In the genomic region with DNA sequence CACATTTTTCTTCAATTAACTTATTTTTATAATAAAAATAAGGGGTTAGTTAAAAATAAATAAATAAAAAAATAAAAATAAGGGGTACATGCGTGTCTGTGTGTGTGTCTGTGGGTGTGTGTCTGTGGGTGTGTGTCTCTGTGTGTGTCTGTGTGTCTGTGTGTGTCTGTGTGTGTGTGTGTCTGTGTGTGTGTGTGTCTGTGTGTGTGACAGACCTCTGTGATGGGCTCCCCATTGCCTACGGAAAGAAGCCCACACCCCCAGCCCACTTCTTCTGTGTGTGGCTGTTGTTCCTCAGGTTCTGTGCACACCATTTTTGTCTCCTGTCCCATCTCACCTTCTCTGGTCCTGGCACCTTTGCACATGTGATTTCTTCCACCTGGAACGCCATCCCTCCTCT, we compare ENCODE assay signal across 2 cellular contexts.
TF ChIP-seq lines count a peak whose summit lies in the region.

No MANE protein-coding gene starts in this region.

TF ChIP-seq in A549, 52 proteins besides CTCF, POLR2A, EP300 and RAD21:
- TF ChIP-seq MAZ (IDR thresholded peaks at IDR 0.05; ENCODE audit: borderline replicate concordance, low read depth, low read length), result no peak
- no peak for TF ChIP-seq GATA3 (IDR thresholded peaks at IDR 0.05; ENCODE audit: borderline replicate concordance)
- no peak for TF ChIP-seq HEYL (CRISPR knock-in tag; IDR thresholded peaks at IDR 0.05)
- TF ChIP-seq, protein P1, sequence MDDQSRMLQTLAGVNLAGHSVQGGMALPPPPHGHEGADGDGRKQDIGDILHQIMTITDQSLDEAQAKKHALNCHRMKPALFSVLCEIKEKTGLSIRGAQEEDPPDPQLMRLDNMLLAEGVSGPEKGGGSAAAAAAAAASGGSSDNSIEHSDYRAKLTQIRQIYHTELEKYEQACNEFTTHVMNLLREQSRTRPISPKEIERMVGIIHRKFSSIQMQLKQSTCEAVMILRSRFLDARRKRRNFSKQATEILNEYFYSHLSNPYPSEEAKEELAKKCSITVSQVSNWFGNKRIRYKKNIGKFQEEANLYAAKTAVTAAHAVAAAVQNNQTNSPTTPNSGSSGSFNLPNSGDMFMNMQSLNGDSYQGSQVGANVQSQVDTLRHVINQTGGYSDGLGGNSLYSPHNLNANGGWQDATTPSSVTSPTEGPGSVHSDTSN (IDR thresholded peaks at IDR 0.05), result no peak
- no peak for TF ChIP-seq POLR2AphosphoS2 (conservative IDR thresholded peaks at IDR 0.05; ENCODE audit: low read length)
- no peak for TF ChIP-seq SMC3 (IDR thresholded peaks at IDR 0.05)
- no peak for TF ChIP-seq NPAS2 (CRISPR knock-in tag; IDR thresholded peaks at IDR 0.05; ENCODE audit: borderline replicate concordance)
- no peak for TF ChIP-seq KDM1A (IDR thresholded peaks at IDR 0.05; ENCODE audit: low read depth)
- no peak for TF ChIP-seq RARB (CRISPR knock-in tag; IDR thresholded peaks at IDR 0.05)

TF ChIP-seq in IMR-90, 13 proteins besides CTCF, POLR2A, EP300 and RAD21:
- TF ChIP-seq RFX5 (IDR thresholded peaks at IDR 0.05; ENCODE audit: low read depth, low read length), result no peak
- TF ChIP-seq MAZ (IDR thresholded peaks at IDR 0.05; ENCODE audit: borderline replicate concordance, low read depth, low read length), result no peak
- no peak for TF ChIP-seq SMC3 (IDR thresholded peaks at IDR 0.05; ENCODE audit: low read depth, low read length)
- TF ChIP-seq, protein P2, sequence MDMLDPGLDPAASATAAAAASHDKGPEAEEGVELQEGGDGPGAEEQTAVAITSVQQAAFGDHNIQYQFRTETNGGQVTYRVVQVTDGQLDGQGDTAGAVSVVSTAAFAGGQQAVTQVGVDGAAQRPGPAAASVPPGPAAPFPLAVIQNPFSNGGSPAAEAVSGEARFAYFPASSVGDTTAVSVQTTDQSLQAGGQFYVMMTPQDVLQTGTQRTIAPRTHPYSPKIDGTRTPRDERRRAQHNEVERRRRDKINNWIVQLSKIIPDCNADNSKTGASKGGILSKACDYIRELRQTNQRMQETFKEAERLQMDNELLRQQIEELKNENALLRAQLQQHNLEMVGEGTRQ (IDR thresholded peaks at IDR 0.05; ENCODE audit: low read depth, low read length), result no peak
- TF ChIP-seq, protein P3, sequence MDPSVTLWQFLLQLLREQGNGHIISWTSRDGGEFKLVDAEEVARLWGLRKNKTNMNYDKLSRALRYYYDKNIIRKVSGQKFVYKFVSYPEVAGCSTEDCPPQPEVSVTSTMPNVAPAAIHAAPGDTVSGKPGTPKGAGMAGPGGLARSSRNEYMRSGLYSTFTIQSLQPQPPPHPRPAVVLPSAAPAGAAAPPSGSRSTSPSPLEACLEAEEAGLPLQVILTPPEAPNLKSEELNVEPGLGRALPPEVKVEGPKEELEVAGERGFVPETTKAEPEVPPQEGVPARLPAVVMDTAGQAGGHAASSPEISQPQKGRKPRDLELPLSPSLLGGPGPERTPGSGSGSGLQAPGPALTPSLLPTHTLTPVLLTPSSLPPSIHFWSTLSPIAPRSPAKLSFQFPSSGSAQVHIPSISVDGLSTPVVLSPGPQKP (IDR thresholded peaks at IDR 0.05; ENCODE audit: borderline replicate concordance, low read depth, low read length), result no peak
- no peak for TF ChIP-seq FOS (IDR thresholded peaks at IDR 0.05; ENCODE audit: low read depth, low read length)
